ENCODE assay signal across 10 cellular contexts in genomic region chr4:52550186-52550585, GRCh38.
"Had no signal": no experiment of that assay in that cellular context is flagged by ENCODE, and none has a peak within 500 bp of the region (broad histone marks: within the 10 kb centered on the region; RNA-seq: fewer than 3 reads in every experiment).

No MANE protein-coding gene starts in this region.

- H3K27me3 ChIP-seq: cardiac muscle cell, colonic mucosa, right atrium auricular region, tibial nerve had no signal

- H3K4me3 Mint-ChIP-seq: activated CD8-positive, alpha-beta T cell treated with anti-CD3 and anti-CD28 coated beads, Interleukin-2, amount 10 ng/mL, durations not matched to agents 7 days and 5 days; activated naive CD8-positive, alpha-beta T cell treated with anti-CD3 and anti-CD28 coated beads, Interleukin-2, amount 10 ng/mL, durations not matched to agents 7 days and 5 days; stimulated activated memory B cell treated with anti-CD40 and anti-IgM and Interleukin-4, amounts not matched to agents 10 μg/mL and 1 μg/mL and 100 μg/mL, for 72 hours had no signal

- H3K36me3 Mint-ChIP-seq: activated naive CD8-positive, alpha-beta T cell treated with anti-CD3 and anti-CD28 coated beads, Interleukin-2, amount 10 ng/mL, durations not matched to agents 7 days and 5 days; stimulated activated memory B cell treated with anti-CD40 and anti-IgM and Interleukin-4, amounts not matched to agents 10 μg/mL and 1 μg/mL and 100 μg/mL, for 72 hours had no signal

- ATAC-seq: activated CD8-positive, alpha-beta T cell treated with anti-CD3 and anti-CD28 coated beads, Interleukin-2, amount 10 ng/mL, durations not matched to agents 7 days and 5 days; stimulated activated memory B cell treated with anti-CD40 and anti-IgM and Interleukin-4, amounts not matched to agents 10 μg/mL and 1 μg/mL and 100 μg/mL, for 72 hours had no signal

- H3K27ac ChIP-seq: cardiac muscle cell, colonic mucosa, tibial nerve had no signal

- H3K9me3 ChIP-seq: colonic mucosa, right atrium auricular region, tibial nerve had no signal

- H3K4me1 ChIP-seq: colonic mucosa had no signal

- H3K4me3 ChIP-seq: cardiac muscle cell, colonic mucosa, right atrium auricular region, tibial nerve had no signal

- H3K27ac Mint-ChIP-seq: activated CD8-positive, alpha-beta T cell treated with anti-CD3 and anti-CD28 coated beads, Interleukin-2, amount 10 ng/mL, durations not matched to agents 7 days and 5 days; activated naive CD8-positive, alpha-beta T cell treated with anti-CD3 and anti-CD28 coated beads, Interleukin-2, amount 10 ng/mL, durations not matched to agents 7 days and 5 days; stimulated activated memory B cell treated with anti-CD40 and anti-IgM and Interleukin-4, amounts not matched to agents 10 μg/mL and 1 μg/mL and 100 μg/mL, for 72 hours had no signal

- DNase-seq: activated CD4-positive, alpha-beta T cell treated with anti-CD3 and anti-CD28 coated beads for 48 hours; activated CD8-positive, alpha-beta memory T cell treated with anti-CD3 and anti-CD28 coated beads, Interleukin-2, amount 50 U/mL, for 48 hours; activated CD8-positive, alpha-beta T cell treated with anti-CD3 and anti-CD28 coated beads, Interleukin-2, amount 10 ng/mL, durations not matched to agents 7 days and 5 days; activated naive CD8-positive, alpha-beta T cell treated with anti-CD3 and anti-CD28 coated beads, Interleukin-2, amount 10 ng/mL, durations not matched to agents 7 days and 5 days; anterior cingulate cortex; colonic mucosa had no signal

- H3K4me1 Mint-ChIP-seq: activated naive CD8-positive, alpha-beta T cell treated with anti-CD3 and anti-CD28 coated beads, Interleukin-2, amount 10 ng/mL, durations not matched to agents 7 days and 5 days; stimulated activated memory B cell treated with anti-CD40 and anti-IgM and Interleukin-4, amounts not matched to agents 10 μg/mL and 1 μg/mL and 100 μg/mL, for 72 hours had no signal

- H3K9me3 Mint-ChIP-seq: activated naive CD8-positive, alpha-beta T cell treated with anti-CD3 and anti-CD28 coated beads, Interleukin-2, amount 10 ng/mL, durations not matched to agents 7 days and 5 days; stimulated activated memory B cell treated with anti-CD40 and anti-IgM and Interleukin-4, amounts not matched to agents 10 μg/mL and 1 μg/mL and 100 μg/mL, for 72 hours had no signal

- H3K36me3 ChIP-seq: cardiac muscle cell, colonic mucosa, right atrium auricular region, tibial nerve had no signal
